Comparison of ENCODE assay signal across 1 cellular context in the genomic region with DNA sequence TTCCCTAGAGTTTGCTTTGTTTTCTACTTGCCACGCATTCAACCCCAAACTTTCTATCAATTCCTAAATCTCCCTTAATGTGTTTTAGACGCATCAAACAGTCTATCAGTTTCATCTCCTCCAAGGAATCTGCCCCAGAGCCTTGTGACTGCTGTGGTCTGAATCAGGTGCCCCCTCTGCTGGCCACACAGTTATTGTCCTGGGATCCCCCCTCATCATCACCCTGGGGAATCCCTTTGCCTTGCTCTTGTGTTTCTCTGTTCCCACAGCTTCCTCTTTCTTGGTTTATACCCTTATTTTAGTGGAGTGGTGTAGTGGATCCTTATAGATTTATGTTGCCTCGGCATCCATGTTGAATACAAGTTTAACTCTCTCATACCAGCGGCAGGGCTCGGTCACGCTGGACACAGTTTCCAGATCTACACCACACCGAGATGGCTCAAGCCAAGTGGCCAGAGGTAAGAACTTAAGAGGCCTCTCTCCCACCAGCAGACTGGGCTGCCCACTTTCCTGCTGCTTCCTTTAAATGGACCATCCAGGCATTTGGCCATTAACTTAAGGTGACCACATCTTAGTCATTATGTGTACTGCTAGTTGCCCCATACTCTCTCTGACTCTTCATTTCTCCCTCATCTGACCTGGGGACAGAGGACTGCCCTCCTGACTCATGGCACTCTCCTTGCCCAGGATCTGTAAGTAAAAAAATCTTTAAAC.
TF ChIP-seq lines count a peak whose summit lies in the region.

No MANE protein-coding gene starts in this region.

TF ChIP-seq in GM12878, 131 proteins besides CTCF, POLR2A, EP300 and RAD21 (continues in another document):
- TF ChIP-seq, protein P1, sequence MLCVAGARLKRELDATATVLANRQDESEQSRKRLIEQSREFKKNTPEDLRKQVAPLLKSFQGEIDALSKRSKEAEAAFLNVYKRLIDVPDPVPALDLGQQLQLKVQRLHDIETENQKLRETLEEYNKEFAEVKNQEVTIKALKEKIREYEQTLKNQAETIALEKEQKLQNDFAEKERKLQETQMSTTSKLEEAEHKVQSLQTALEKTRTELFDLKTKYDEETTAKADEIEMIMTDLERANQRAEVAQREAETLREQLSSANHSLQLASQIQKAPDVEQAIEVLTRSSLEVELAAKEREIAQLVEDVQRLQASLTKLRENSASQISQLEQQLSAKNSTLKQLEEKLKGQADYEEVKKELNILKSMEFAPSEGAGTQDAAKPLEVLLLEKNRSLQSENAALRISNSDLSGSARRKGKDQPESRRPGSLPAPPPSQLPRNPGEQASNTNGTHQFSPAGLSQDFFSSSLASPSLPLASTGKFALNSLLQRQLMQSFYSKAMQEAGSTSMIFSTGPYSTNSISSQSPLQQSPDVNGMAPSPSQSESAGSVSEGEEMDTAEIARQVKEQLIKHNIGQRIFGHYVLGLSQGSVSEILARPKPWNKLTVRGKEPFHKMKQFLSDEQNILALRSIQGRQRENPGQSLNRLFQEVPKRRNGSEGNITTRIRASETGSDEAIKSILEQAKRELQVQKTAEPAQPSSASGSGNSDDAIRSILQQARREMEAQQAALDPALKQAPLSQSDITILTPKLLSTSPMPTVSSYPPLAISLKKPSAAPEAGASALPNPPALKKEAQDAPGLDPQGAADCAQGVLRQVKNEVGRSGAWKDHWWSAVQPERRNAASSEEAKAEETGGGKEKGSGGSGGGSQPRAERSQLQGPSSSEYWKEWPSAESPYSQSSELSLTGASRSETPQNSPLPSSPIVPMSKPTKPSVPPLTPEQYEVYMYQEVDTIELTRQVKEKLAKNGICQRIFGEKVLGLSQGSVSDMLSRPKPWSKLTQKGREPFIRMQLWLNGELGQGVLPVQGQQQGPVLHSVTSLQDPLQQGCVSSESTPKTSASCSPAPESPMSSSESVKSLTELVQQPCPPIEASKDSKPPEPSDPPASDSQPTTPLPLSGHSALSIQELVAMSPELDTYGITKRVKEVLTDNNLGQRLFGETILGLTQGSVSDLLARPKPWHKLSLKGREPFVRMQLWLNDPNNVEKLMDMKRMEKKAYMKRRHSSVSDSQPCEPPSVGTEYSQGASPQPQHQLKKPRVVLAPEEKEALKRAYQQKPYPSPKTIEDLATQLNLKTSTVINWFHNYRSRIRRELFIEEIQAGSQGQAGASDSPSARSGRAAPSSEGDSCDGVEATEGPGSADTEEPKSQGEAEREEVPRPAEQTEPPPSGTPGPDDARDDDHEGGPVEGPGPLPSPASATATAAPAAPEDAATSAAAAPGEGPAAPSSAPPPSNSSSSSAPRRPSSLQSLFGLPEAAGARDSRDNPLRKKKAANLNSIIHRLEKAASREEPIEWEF (IDR thresholded peaks at IDR 0.05; ENCODE audit: insufficient replicate concordance, low read depth, low read length), result no peak
- TF ChIP-seq TAF1 (IDR thresholded peaks at IDR 0.05; ENCODE audit: borderline replicate concordance, low read depth, low read length) (no peak), BHLHE40 (IDR thresholded peaks at IDR 0.05; ENCODE audit: borderline replicate concordance in 1 of 2, low read depth in 2 of 2, low read length in 1 of 2) (peak; percentile 60 to 63; a peak in 2 of 4 replicates), E4F1 (IDR thresholded peaks at IDR 0.05; ENCODE audit: borderline replicate concordance, partially characterized antibody) (no peak), ZNF687 (IDR thresholded peaks at IDR 0.05) (peak; percentile 53; the same call in 1 of the 2 replicates), EED (IDR thresholded peaks at IDR 0.05; ENCODE audit: low read depth) (peak; percentile 84), WRNIP1 (IDR thresholded peaks at IDR 0.05; ENCODE audit: borderline replicate concordance, low read depth, low read length) (no peak), PML (IDR thresholded peaks at IDR 0.05; ENCODE audit: low read length) (no peak), SRF (IDR thresholded peaks at IDR 0.05; ENCODE audit: low read depth in 2 of 2, low read length in 2 of 2) (no peak), ZBTB40 (IDR thresholded peaks at IDR 0.05; ENCODE audit: borderline replicate concordance) (no peak), SPI1 (IDR thresholded peaks at IDR 0.05; ENCODE audit: borderline replicate concordance, insufficient read depth, low read depth, low read length) (peak; percentile 81; the same call in 1 of the 2 replicates), SP1 (IDR thresholded peaks at IDR 0.05; ENCODE audit: low read depth, low read length) (no peak), ASH2L (IDR thresholded peaks at IDR 0.05; ENCODE audit: borderline replicate concordance, low read depth) (no peak), NBN (IDR thresholded peaks at IDR 0.05) (peak; percentile 79), RAD51 (IDR thresholded peaks at IDR 0.05) (peak; percentile 80), POU2F2 (IDR thresholded peaks at IDR 0.05; ENCODE audit: borderline replicate concordance, low read depth, low read length) (0 out of 3 replicates have a peak, but pooled peaks have one; percentile 11), TCF3 (IDR thresholded peaks at IDR 0.05; ENCODE audit: borderline replicate concordance, insufficient read depth, low read depth, low read length) (no peak), USF1 (IDR thresholded peaks at IDR 0.05; ENCODE audit: borderline replicate concordance, extremely low read length, insufficient read depth, low read depth, low read length) (no peak), ZNF207 (IDR thresholded peaks at IDR 0.05; ENCODE audit: borderline replicate concordance) (peak; percentile 61; the same call in 1 of the 2 replicates), HDGF (IDR thresholded peaks at IDR 0.05) (no peak), KAT2A (conservative IDR thresholded peaks at IDR 0.05; ENCODE audit: control insufficient read depth, low read depth, low read length) (no peak), FOXM1 (IDR thresholded peaks at IDR 0.05; ENCODE audit: low read depth, low read length) (peak; percentile 76), JUND (IDR thresholded peaks at IDR 0.05; ENCODE audit: low read depth, low read length) (no peak), TCF7 (IDR thresholded peaks at IDR 0.05; ENCODE audit: borderline replicate concordance) (no peak)
- TF ChIP-seq, protein P2, sequence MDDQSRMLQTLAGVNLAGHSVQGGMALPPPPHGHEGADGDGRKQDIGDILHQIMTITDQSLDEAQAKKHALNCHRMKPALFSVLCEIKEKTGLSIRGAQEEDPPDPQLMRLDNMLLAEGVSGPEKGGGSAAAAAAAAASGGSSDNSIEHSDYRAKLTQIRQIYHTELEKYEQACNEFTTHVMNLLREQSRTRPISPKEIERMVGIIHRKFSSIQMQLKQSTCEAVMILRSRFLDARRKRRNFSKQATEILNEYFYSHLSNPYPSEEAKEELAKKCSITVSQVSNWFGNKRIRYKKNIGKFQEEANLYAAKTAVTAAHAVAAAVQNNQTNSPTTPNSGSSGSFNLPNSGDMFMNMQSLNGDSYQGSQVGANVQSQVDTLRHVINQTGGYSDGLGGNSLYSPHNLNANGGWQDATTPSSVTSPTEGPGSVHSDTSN (IDR thresholded peaks at IDR 0.05; ENCODE audit: insufficient replicate concordance, low read depth, low read length), result no peak
- TF ChIP-seq, protein P3, sequence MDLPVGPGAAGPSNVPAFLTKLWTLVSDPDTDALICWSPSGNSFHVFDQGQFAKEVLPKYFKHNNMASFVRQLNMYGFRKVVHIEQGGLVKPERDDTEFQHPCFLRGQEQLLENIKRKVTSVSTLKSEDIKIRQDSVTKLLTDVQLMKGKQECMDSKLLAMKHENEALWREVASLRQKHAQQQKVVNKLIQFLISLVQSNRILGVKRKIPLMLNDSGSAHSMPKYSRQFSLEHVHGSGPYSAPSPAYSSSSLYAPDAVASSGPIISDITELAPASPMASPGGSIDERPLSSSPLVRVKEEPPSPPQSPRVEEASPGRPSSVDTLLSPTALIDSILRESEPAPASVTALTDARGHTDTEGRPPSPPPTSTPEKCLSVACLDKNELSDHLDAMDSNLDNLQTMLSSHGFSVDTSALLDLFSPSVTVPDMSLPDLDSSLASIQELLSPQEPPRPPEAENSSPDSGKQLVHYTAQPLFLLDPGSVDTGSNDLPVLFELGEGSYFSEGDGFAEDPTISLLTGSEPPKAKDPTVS (IDR thresholded peaks at IDR 0.05; ENCODE audit: low read depth, low read length), result no peak
